ENCODE assay signal across 16 cellular contexts in genomic region chr11:108693852-108694251, GRCh38. TPM values are rescaled to one million over a fixed set of nuclear protein-coding genes. Genes with fewer than 3 reads are reported as not detected.
DNase-seq lines count a peak whose midpoint lies in the region; ATAC-seq and TF ChIP-seq lines count a peak whose summit lies in the region.
"Had no signal": no experiment of that assay in that cellular context is flagged by ENCODE, and none has a peak within 500 bp of the region (broad histone marks: within the 10 kb centered on the region; RNA-seq: fewer than 3 reads in every experiment).

No MANE protein-coding gene starts in this region.

- H2AFZ ChIP-seq in GM23248: no peak overlapping the region
- no peak overlapping the region for H2AFZ ChIP-seq in fibroblast of lung (ENCODE audit: low read length)

- H3K4me3 Mint-ChIP-seq in stimulated activated effector memory CD8-positive, alpha-beta T cell treated with anti-CD3 and anti-CD28 coated beads, Interleukin-12 subunit alpha, Interleukin-12 subunit beta, amount 100 ng/mL, for 72 hours: no peak overlapping the region
- H3K4me3 Mint-ChIP-seq: dendritic cell treated with granulocyte-macrophage colony-stimulating factor and Interleukin-4, amounts not matched to agents 40 ng/mL and 50 ng/mL, for 4 days; stimulated activated naive B cell treated with anti-CD40 and anti-IgM and Interleukin-4, amounts not matched to agents 10 μg/mL and 1 μg/mL and 100 μg/mL, for 72 hours had no signal

- no peaks in the 10 kb centered on the region for H3K9me2 ChIP-seq in GM23248 (ENCODE audit: insufficient read depth)

- DNase-seq in GM23248 (peak; percentile 83), RWPE2 (ENCODE audit: low spot score) (no peak), fibroblast of lung (ENCODE audit: low read depth in 2 of 2) (peak; percentile 48 to 82), AML-193 (lab: John Stamatoyannopoulos, UW) (no peak), NCI-H524 treated with DMSO at 0.1 percent for 48 hours (lab: John Stamatoyannopoulos, UW) (no peak)
- no peak for DNase-seq in stimulated activated effector memory CD8-positive, alpha-beta T cell treated with anti-CD3 and anti-CD28 coated beads, Interleukin-12 subunit alpha, Interleukin-12 subunit beta, amount 100 ng/mL, for 72 hours (ENCODE audit: low spot score in 2 of 2)
- DNase-seq: activated CD4-positive, CD25-positive, alpha-beta regulatory T cell; activated T-cell treated with anti-CD3 and anti-CD28 coated beads for 4 hours; amniotic stem cell; kidney glomerular epithelial cell; NCI-H1048; NCI-H2171 treated with DMSO at 0.1 percent for 48 hours; stimulated activated CD4-positive, alpha-beta T cell treated with anti-CD3 and anti-CD28 coated beads, Interleukin-4, amount 100 ng/mL, for 24 hours; stimulated activated naive B cell treated with anti-CD40 and anti-IgM and Interleukin-4, amounts not matched to agents 10 μg/mL and 1 μg/mL and 100 μg/mL, for 72 hours had no signal

- peak overlapping the region; percentile 36 for H3K4me2 ChIP-seq in GM23248 (ENCODE audit: unreplicated experiment)
- H3K4me2 ChIP-seq in fibroblast of lung (ENCODE audit: extremely low read depth, insufficient read depth, low read length): no peak overlapping the region

- ATAC-seq in RWPE2 (ENCODE audit: low read depth): peak; percentile 72
- peak; percentile 89 for ATAC-seq in stimulated activated effector memory CD8-positive, alpha-beta T cell treated with anti-CD3 and anti-CD28 coated beads, Interleukin-12 subunit alpha, Interleukin-12 subunit beta, amount 100 ng/mL, for 72 hours
- ATAC-seq in HG03039 (IDR thresholded peaks at IDR 0.05; ENCODE audit: unreplicated experiment): no peak
- ATAC-seq: stimulated activated naive B cell treated with anti-CD40 and anti-IgM and Interleukin-4, amounts not matched to agents 10 μg/mL and 1 μg/mL and 100 μg/mL, for 72 hours had no signal

- H3K27me3 ChIP-seq in GM23248 (replicated peaks; ENCODE audit: insufficient read depth) (no peaks in the 10 kb centered on the region), RWPE2 (ENCODE audit: insufficient read depth, poor library complexity, severe bottlenecking) (no peaks in the 10 kb centered on the region), fibroblast of lung (ENCODE audit: control insufficient read depth, insufficient read depth, low read length) (no peaks in the 10 kb centered on the region)

- peaks cover 16% of the 10 kb centered on the region; the same call in 1 of the 2 replicates for H3K36me3 ChIP-seq in GM23248 (ENCODE audit: low read depth)
- peaks cover 54% of the 10 kb centered on the region for H3K36me3 ChIP-seq in RWPE2 (ENCODE audit: low read depth)
- peaks cover 1% of the 10 kb centered on the region for H3K36me3 ChIP-seq in fibroblast of lung (ENCODE audit: control insufficient read depth, insufficient read depth, low read length)

- H3K4me1 Mint-ChIP-seq in stimulated activated effector memory CD8-positive, alpha-beta T cell treated with anti-CD3 and anti-CD28 coated beads, Interleukin-12 subunit alpha, Interleukin-12 subunit beta, amount 100 ng/mL, for 72 hours: no peaks in the 10 kb centered on the region

- H3F3A ChIP-seq in GM23248 (ENCODE audit: insufficient read depth): peaks cover 13% of the 10 kb centered on the region; the same call in 1 of the 2 replicates

- H3K9ac ChIP-seq in GM23248 (no peak overlapping the region; the same call in 1 of the 2 replicates), fibroblast of lung (ENCODE audit: insufficient read depth, low read length) (no peak overlapping the region)

- H3K36me3 Mint-ChIP-seq in stimulated activated effector memory CD8-positive, alpha-beta T cell treated with anti-CD3 and anti-CD28 coated beads, Interleukin-12 subunit alpha, Interleukin-12 subunit beta, amount 100 ng/mL, for 72 hours: peaks cover 90% of the 10 kb centered on the region

- H3K79me2 ChIP-seq in GM23248 (ENCODE audit: insufficient read depth): no peaks in the 10 kb centered on the region
- H3K79me2 ChIP-seq in fibroblast of lung (ENCODE audit: control insufficient read depth, insufficient read depth, low read length): no peaks in the 10 kb centered on the region

- TF ChIP-seq CTCF in RWPE2 (IDR thresholded peaks at IDR 0.05; ENCODE audit: poor library complexity, severe bottlenecking): no peak
- TF ChIP-seq CTCF in fibroblast of lung (conservative IDR thresholded peaks at IDR 0.05 in 1 of 2, IDR thresholded peaks at IDR 0.05 in 1 of 2; ENCODE audit: low read depth in 1 of 2, low read length in 2 of 2): no peak

- H4K20me1 ChIP-seq in GM23248 (ENCODE audit: insufficient read depth): no peaks in the 10 kb centered on the region
- no peaks in the 10 kb centered on the region for H4K20me1 ChIP-seq in fibroblast of lung (ENCODE audit: control insufficient read depth, extremely low read depth, insufficient read depth, low read length)

- H3K9me3 ChIP-seq in GM23248 (ENCODE audit: low read depth): no peaks in the 10 kb centered on the region
- no peaks in the 10 kb centered on the region for H3K9me3 ChIP-seq in RWPE2 (ENCODE audit: severe bottlenecking)
- H3K9me3 ChIP-seq in fibroblast of lung (ENCODE audit: control insufficient read depth, insufficient read depth, low read depth, low read length): no peaks in the 10 kb centered on the region

- H3K27ac ChIP-seq in GM23248: peak overlapping the region; percentile 29
- peak overlapping the region; percentile 28 for H3K27ac ChIP-seq in RWPE2 (ENCODE audit: poor library complexity, severe bottlenecking)
- H3K27ac ChIP-seq in fibroblast of lung (ENCODE audit: insufficient read depth, low read length): no peak overlapping the region

- H3K4me3 ChIP-seq in GM23248 (no peak overlapping the region), RWPE2 (ENCODE audit: severe bottlenecking) (no peak overlapping the region), fibroblast of lung (replicated peaks in 1 of 4; ENCODE audit: control extremely low read depth in 1 of 4, insufficient read depth in 1 of 4, low read depth in 3 of 4, low read length in 4 of 4) (no peak overlapping the region)

- H3K4me1 ChIP-seq in GM23248 (ENCODE audit: insufficient read depth) (peaks cover 22% of the 10 kb centered on the region), RWPE2 (ENCODE audit: insufficient read depth, poor library complexity, severe bottlenecking) (peaks cover 23% of the 10 kb centered on the region), fibroblast of lung (ENCODE audit: control insufficient read depth, extremely low read depth, insufficient read depth, low read length) (peaks cover 4% of the 10 kb centered on the region)

- in situ Hi-C loops in GM23248 (cut with MboI): no loop called here

- no peaks in the 10 kb centered on the region for H3K9me3 Mint-ChIP-seq in stimulated activated effector memory CD8-positive, alpha-beta T cell treated with anti-CD3 and anti-CD28 coated beads, Interleukin-12 subunit alpha, Interleukin-12 subunit beta, amount 100 ng/mL, for 72 hours
- H3K9me3 Mint-ChIP-seq: dendritic cell treated with granulocyte-macrophage colony-stimulating factor and Interleukin-4, amounts not matched to agents 40 ng/mL and 50 ng/mL, for 4 days; stimulated activated naive B cell treated with anti-CD40 and anti-IgM and Interleukin-4, amounts not matched to agents 10 μg/mL and 1 μg/mL and 100 μg/mL, for 72 hours had no signal

- peak overlapping the region; percentile 78 for H3K27ac Mint-ChIP-seq in stimulated activated effector memory CD8-positive, alpha-beta T cell treated with anti-CD3 and anti-CD28 coated beads, Interleukin-12 subunit alpha, Interleukin-12 subunit beta, amount 100 ng/mL, for 72 hours
- H3K27ac Mint-ChIP-seq: dendritic cell treated with granulocyte-macrophage colony-stimulating factor and Interleukin-4, amounts not matched to agents 40 ng/mL and 50 ng/mL, for 4 days; stimulated activated naive B cell treated with anti-CD40 and anti-IgM and Interleukin-4, amounts not matched to agents 10 μg/mL and 1 μg/mL and 100 μg/mL, for 72 hours had no signal

- 52 to 53% methylated on average over 2 of the region's 2 CpGs for WGBS in GM23248 (ENCODE audit: low coverage in 1 of 2, low lambda C conversion rate in 2 of 2, missing lambda C conversion rate in 2 of 2), 2 experiments

RNA-seq across cellular contexts. Expression of gene DDX10, which starts 29.0 kb away (rescaled TPM):
- total RNA-seq in GM23248 (2014; rRNA removed; shearing (Covaris generic)): 11.5 and 31.2 TPM in 2 replicates
- polyA plus RNA-seq in GM23248 (2016; fragmentation: Nextera tagmentation; extraction: Ambion mirVana): 23.6 and 24.0 TPM in 2 replicates
- 18.5 and 20.3 TPM in 2 replicates for total RNA-seq in fibroblast of lung
- polyA plus RNA-seq in fibroblast of lung: 20.7 and 27.7 TPM in 2 replicates
- polyA plus RNA-seq in fibroblast of lung (2012): 12.6 and 17.5 TPM in 2 replicates
- 21.6 and 33.7 TPM in 2 replicates for polyA minus RNA-seq in fibroblast of lung (ENCODE audit: low replicate concordance)

Comparison
In these comparisons a context has a peak if more than half of its experiments do, and no peak if none do; other contexts are left out.
1. DNase-seq: peak in GM23248 (single experiment) and fibroblast of lung (2 of 2); none in RWPE2 (single experiment), stimulated activated effector memory CD8-positive, alpha-beta T cell treated with anti-CD3 and anti-CD28 coated beads, Interleukin-12 subunit alpha, Interleukin-12 subunit beta, amount 100 ng/mL, for 72 hours (0 of 2), AML-193 (0 of 2) and NCI-H524 treated with DMSO at 0.1 percent for 48 hours (single experiment).